8 cellular contexts compared by ENCODE assay signal in the genomic region with DNA sequence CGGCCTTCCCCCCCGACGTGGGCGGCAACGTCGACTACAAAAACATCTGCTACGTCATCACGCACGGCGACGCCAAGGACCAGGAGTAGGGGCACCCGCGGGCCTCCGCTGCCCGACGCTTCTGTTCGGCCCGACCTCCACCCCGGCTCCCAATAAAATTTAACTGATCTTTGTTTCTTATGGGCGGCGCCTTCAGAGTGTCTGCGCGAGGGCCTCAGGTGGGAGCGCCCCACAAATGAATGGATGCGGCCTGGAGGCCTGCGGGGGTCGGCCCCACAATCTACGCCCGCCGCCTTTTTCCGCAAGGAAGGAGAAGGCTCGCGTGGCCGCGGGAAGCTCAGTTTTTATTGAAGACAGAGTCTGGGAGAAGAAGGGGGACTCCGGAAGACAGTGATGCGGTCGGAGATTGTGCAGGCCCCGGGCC. TPM values are rescaled to one million over a fixed set of nuclear protein-coding genes. Genes with fewer than 3 reads are reported as not detected.
DNase-seq lines count a peak whose midpoint lies in the region; TF ChIP-seq lines count a peak whose summit lies in the region.

No MANE protein-coding gene starts in this region.

- peak overlapping the region; percentile 97 for H3K27ac Mint-ChIP-seq in activated naive CD4-positive, alpha-beta T cell treated with anti-CD3 and anti-CD28 coated beads, Interleukin-2, amount 10 ng/mL, durations not matched to agents 7 days and 5 days

- no peaks in the 10 kb centered on the region for H3K9me2 ChIP-seq in DOHH2 (replicated peaks; ENCODE audit: control insufficient read depth, low read length)

- H4K20me1 ChIP-seq in DOHH2 (ENCODE audit: control insufficient read depth, insufficient read depth, low read depth, low read length), result no peaks in the 10 kb centered on the region

- H3K27ac ChIP-seq in DOHH2 (ENCODE audit: low read depth, low read length) (peak overlapping the region; percentile 97), suprapubic skin (peak overlapping the region; percentile 99)

- TF ChIP-seq POLR2A in suprapubic skin (IDR thresholded peaks at IDR 0.05), result peak in 1 of 2 donors; percentile 69

- peak overlapping the region; percentile 83 for H3K4me3 Mint-ChIP-seq in activated naive CD4-positive, alpha-beta T cell treated with anti-CD3 and anti-CD28 coated beads, Interleukin-2, amount 10 ng/mL, durations not matched to agents 7 days and 5 days

- H3K36me3 ChIP-seq in DOHH2 (ENCODE audit: control insufficient read depth, low read length) (peaks cover 35% of the 10 kb centered on the region), suprapubic skin (no peaks in the 10 kb centered on the region)

- CTCF ChIA-PET in activated naive CD4-positive, alpha-beta T cell treated with anti-CD3 and anti-CD28 coated beads, Interleukin-2, amount 10 ng/mL, durations not matched to agents 7 days and 5 days (lab: Charles Lee), result interaction anchor here (1.5 kb wide), 1 partner anchor 32 kb away, joined by 5 read pairs; no protein-coding TSS in a partner anchor

- H3K4me2 ChIP-seq in DOHH2 (ENCODE audit: low read length), result peak overlapping the region; percentile 97

- H3K4me1 ChIP-seq in DOHH2 (ENCODE audit: control insufficient read depth, low read length), result peaks cover 58% of the 10 kb centered on the region
- peaks cover 22% of the 10 kb centered on the region for H3K4me1 ChIP-seq in suprapubic skin

- peaks cover 43% of the 10 kb centered on the region for H3K79me2 ChIP-seq in DOHH2 (ENCODE audit: control insufficient read depth, low read length)

- peaks cover 43% of the 10 kb centered on the region for H3K36me3 Mint-ChIP-seq in activated naive CD4-positive, alpha-beta T cell treated with anti-CD3 and anti-CD28 coated beads, Interleukin-2, amount 10 ng/mL, durations not matched to agents 7 days and 5 days

- TF ChIP-seq CTCF in DOHH2 (IDR thresholded peaks at IDR 0.05; ENCODE audit: low read depth, low read length, poor library complexity, severe bottlenecking) (no peak), suprapubic skin (IDR thresholded peaks at IDR 0.05) (no peak)

- no peaks in the 10 kb centered on the region for H3K27me3 Mint-ChIP-seq in activated naive CD4-positive, alpha-beta T cell treated with anti-CD3 and anti-CD28 coated beads, Interleukin-2, amount 10 ng/mL, durations not matched to agents 7 days and 5 days

- peaks cover 61% of the 10 kb centered on the region for H3K4me1 Mint-ChIP-seq in activated naive CD4-positive, alpha-beta T cell treated with anti-CD3 and anti-CD28 coated beads, Interleukin-2, amount 10 ng/mL, durations not matched to agents 7 days and 5 days

- H3K27me3 ChIP-seq in DOHH2 (ENCODE audit: control insufficient read depth, low read length) (no peaks in the 10 kb centered on the region), suprapubic skin (no peaks in the 10 kb centered on the region)

- DNase-seq in GOT3 (lab: John Stamatoyannopoulos, UW) (peak; percentile 54), M059J (ENCODE audit: low read depth) (peak; percentile 72), SHP77 treated with DMSO at 0.1 percent for 48 hours (lab: John Stamatoyannopoulos, UW) (peak; percentile 81), globus pallidus (ENCODE audit: low spot score) (peak; percentile 92), occipital lobe (lab: John Stamatoyannopoulos, UW) (peak; percentile 87), suprapubic skin (ENCODE audit: low spot score in 2 of 2) (peak; percentile 98 to 99)
- DNase-seq in activated naive CD4-positive, alpha-beta T cell treated with anti-CD3 and anti-CD28 coated beads, Interleukin-2, amount 10 ng/mL, durations not matched to agents 7 days and 5 days, result peak; percentile 92

- H3K9me3 ChIP-seq in DOHH2 (ENCODE audit: control insufficient read depth, insufficient read depth, low read length), result no peaks in the 10 kb centered on the region
- H3K9me3 ChIP-seq in suprapubic skin, result no peaks in the 10 kb centered on the region

- H3K9me3 Mint-ChIP-seq in activated naive CD4-positive, alpha-beta T cell treated with anti-CD3 and anti-CD28 coated beads, Interleukin-2, amount 10 ng/mL, durations not matched to agents 7 days and 5 days, result no peaks in the 10 kb centered on the region

- peaks cover 20% of the 10 kb centered on the region for H3F3A ChIP-seq in DOHH2 (ENCODE audit: control insufficient read depth, insufficient read depth)

- TF ChIP-seq EP300 in suprapubic skin (IDR thresholded peaks at IDR 0.05), result no peak

- H3K4me3 ChIP-seq in DOHH2 (ENCODE audit: low read length) (peak overlapping the region; percentile 99), suprapubic skin (peak overlapping the region; percentile 77)

- WGBS in suprapubic skin, result 0% methylated on average over 16 of the region's 39 CpGs

RNA-seq across cellular contexts. Expression of gene MYL11, which starts 3.2 kb away (rescaled TPM):
- not detected in 2 replicates for total RNA-seq in M059J (2014; rRNA removed; shearing (Covaris generic))
- 6.1 TPM for total RNA-seq in occipital lobe
- total RNA-seq in suprapubic skin, result not detected

RNA-seq across cellular contexts. Expression of gene SEPTIN1, which starts 4.5 kb away (rescaled TPM):
- 0.17 TPM in 1 of 2 replicates, not detected in the other for total RNA-seq in M059J (2014; rRNA removed; shearing (Covaris generic))
- total RNA-seq in occipital lobe (under 0.01 TPM), suprapubic skin (1 to 10 TPM in 2 of 4 donors, under 1 TPM in 1, not detected in 1; 0.52 to 2.3 (median 1.3) TPM)

RNA-seq across cellular contexts. Expression of gene TBC1D10B, which starts 7.5 kb away (rescaled TPM):
- total RNA-seq in M059J (2014; rRNA removed; shearing (Covaris generic)), result 25.6 and 45.1 TPM in 2 replicates
- 25.6 TPM for total RNA-seq in occipital lobe
- total RNA-seq in suprapubic skin, result 10 to 100 TPM; 34.4 to 43.2 (median 38.4) TPM

RNA-seq across cellular contexts. Expression of gene ZNF48, which starts 17.4 kb away (rescaled TPM):
- 5.9 and 10.6 TPM in 2 replicates for total RNA-seq in M059J (2014; rRNA removed; shearing (Covaris generic))
- total RNA-seq in occipital lobe (32.0 TPM), suprapubic skin (10 to 100 TPM in 1 of 4 donors, 1 to 10 TPM in 3; 6.3 to 12.1 (median 8.1) TPM)

RNA-seq across cellular contexts. Expression of gene CD2BP2, which starts 22.7 kb away (rescaled TPM):
- 34.8 and 64.7 TPM in 2 replicates for total RNA-seq in M059J (2014; rRNA removed; shearing (Covaris generic))
- 39.8 TPM for total RNA-seq in occipital lobe
- total RNA-seq in suprapubic skin, result 10 to 100 TPM; 21.6 to 34.9 (median 27.7) TPM

Comparison
In these comparisons a context has a peak if more than half of its experiments do, and no peak if none do; other contexts are left out.
1. Peak in every context shown above with its lines: DNase-seq, H3K4me3 ChIP-seq and H3K27ac ChIP-seq.